Comparison of ENCODE assay signal across 8 cellular contexts in genomic region chr6:122476131-122476530, GRCh38. TPM values are rescaled to one million over a fixed set of nuclear protein-coding genes. Genes with fewer than 3 reads are reported as not detected.
DNase-seq lines count a peak whose midpoint lies in the region; ATAC-seq, FAIRE-seq and TF ChIP-seq lines count a peak whose summit lies in the region.

No MANE protein-coding gene starts in this region.

- TF ChIP-seq EP300 in ovary (IDR thresholded peaks at IDR 0.05) = no peak

- TF ChIP-seq POLR2A in ovary (IDR thresholded peaks at IDR 0.05) = no peak

- FAIRE-seq in TTC549 (lab: Jason Lieb, UNC) = peak; percentile 80

- ATAC-seq in esophagus mucosa (no peak), HG03571 (IDR thresholded peaks at IDR 0.05; ENCODE audit: unreplicated experiment) (no peak)

- no peaks in the 10 kb centered on the region for H3K36me3 ChIP-seq in BJ (ENCODE audit: control insufficient read depth, insufficient read depth, low read length)
- no peaks in the 10 kb centered on the region for H3K36me3 ChIP-seq in kidney epithelial cell (ENCODE audit: control insufficient read depth, insufficient read depth, low read length)
- no peaks in the 10 kb centered on the region for H3K36me3 ChIP-seq in ovary

- no peak overlapping the region for H3K27ac ChIP-seq in ovary

- no peaks in the 10 kb centered on the region for H3K4me1 ChIP-seq in ovary (ENCODE audit: insufficient read depth)

- CTCF ChIA-PET in BJ (lab: Yijun Ruan, JAX) (interaction anchor here (4.7 kb wide), 1 partner anchor 55 kb away, joined by 22 read pairs; no protein-coding TSS in a partner anchor), HEK293T (lab: Yijun Ruan, JAX) (no interaction called here)

- H3K9me3 ChIP-seq in ovary = no peaks in the 10 kb centered on the region

- intact Hi-C loops in ovary (cut with DNase I) = no loop called here

- H3K4me3 ChIP-seq in BJ (ENCODE audit: low read depth, low read length) (no peak overlapping the region), kidney epithelial cell (ENCODE audit: low read depth, low read length) (no peak overlapping the region), ovary (no peak overlapping the region)

- H3K27me3 ChIP-seq in BJ (ENCODE audit: control insufficient read depth, insufficient read depth, low read length) (no peaks in the 10 kb centered on the region), kidney epithelial cell (ENCODE audit: control insufficient read depth, insufficient read depth, low read length) (no peaks in the 10 kb centered on the region), ovary (no peaks in the 10 kb centered on the region)

- no peak for DNase-seq in BJ (ENCODE audit: low read depth)
- peak; percentile 27 for DNase-seq in HEK293T (ENCODE audit: extremely low spot score)
- no peak for DNase-seq in kidney epithelial cell (ENCODE audit: low read depth)
- DNase-seq in ovary = no peak
- no peak for DNase-seq in GM19238 (ENCODE audit: insufficient read length, low spot score)

- peak; percentile 47 for TF ChIP-seq CTCF in BJ (IDR thresholded peaks at IDR 0.05; ENCODE audit: insufficient read depth, low read depth, low read length)
- peak; percentile 38 for TF ChIP-seq CTCF in kidney epithelial cell (IDR thresholded peaks at IDR 0.05; ENCODE audit: insufficient read depth, low read length, poor library complexity, severe bottlenecking)
- TF ChIP-seq CTCF in ovary (IDR thresholded peaks at IDR 0.05) = no peak

- POLR2A ChIA-PET in BJ (lab: Charles Lee) = no interaction called here
- POLR2A ChIA-PET in HEK293T (lab: Yijun Ruan, JAX) = no interaction called here

TF ChIP-seq in HEK293T, 16 proteins besides CTCF, POLR2A, EP300 and RAD21:
- TF ChIP-seq LEF1 (IDR thresholded peaks at IDR 0.05; ENCODE audit: borderline replicate concordance) (no peak), CTBP1 (IDR thresholded peaks at IDR 0.05; ENCODE audit: borderline replicate concordance) (no peak), ARNT (IDR thresholded peaks at IDR 0.05) (no peak)

RNA-seq across cellular contexts. Expression of gene SERINC1, which starts 4.5 kb away (rescaled TPM):
- polyA plus RNA-seq in BJ (2011; rRNA removed) = 89.7 and 182 TPM in 2 replicates
- 84.4 and 94.7 TPM in 2 replicates for polyA minus RNA-seq in BJ (2011; rRNA and poly(A)+ RNA removed)
- 112 and 130 TPM in 2 replicates for total RNA-seq in kidney epithelial cell
- total RNA-seq in ovary = 100 to 1,000 TPM; 125 to 186 (median 156) TPM
- polyA plus RNA-seq in ovary = 100 to 1,000 TPM; 165 to 207 TPM
- total RNA-seq in esophagus mucosa = 46.0 TPM

Comparison
In these comparisons a context has a peak if more than half of its experiments do, and no peak if none do; other contexts are left out.
1. CTCF ChIP-seq: peak in BJ (single experiment) and kidney epithelial cell (single experiment); none in ovary (0 of 3).